Comparison of ENCODE assay signal across 18 cellular contexts in genomic region chr10:89829887-89830269, GRCh38.
A peak's percentile ranks its signal among the peaks of the same experiment; 100 is the strongest.
DNase-seq lines count a peak whose midpoint lies in the region; ATAC-seq and TF ChIP-seq lines count a peak whose summit lies in the region.
"Had no signal": no experiment of that assay in that cellular context is flagged by ENCODE, and none has a peak within 500 bp of the region (broad histone marks: within the 10 kb centered on the region; RNA-seq: fewer than 3 reads in every experiment).

No MANE protein-coding gene starts in this region.

- intact Hi-C loops in left ventricle myocardium superior (cut with micrococcal nuclease) (no loop called here), right cardiac atrium (cut with DNase I) (no loop called here), Panc1 (cut with micrococcal nuclease; ENCODE audit: unreplicated experiment) (no loop called here)

- H3K4me3 Mint-ChIP-seq in memory B cell, result no peak overlapping the region
- H3K4me3 Mint-ChIP-seq: H9 had no signal

- H3K27ac Mint-ChIP-seq in memory B cell, result no peak overlapping the region
- H3K27ac Mint-ChIP-seq: H9 had no signal

- H3K27me3 ChIP-seq in right cardiac atrium (ENCODE audit: control insufficient read depth, insufficient read depth) (no peaks in the 10 kb centered on the region), Panc1 (ENCODE audit: control insufficient read depth, insufficient read depth, low read length) (no peaks in the 10 kb centered on the region; the same call in 1 of the 2 replicates)
- H3K27me3 ChIP-seq: BLaER1 treated with 17β-estradiol and CSF1 and Interleukin-3, amounts not matched to agents 10 nM and 100 nM had no signal

- H3K27ac ChIP-seq in right cardiac atrium (ENCODE audit: low read length) (no peak overlapping the region), Panc1 (ENCODE audit: low read length) (no peak overlapping the region)
- H3K27ac ChIP-seq: BLaER1 treated with 17β-estradiol and CSF1 and Interleukin-3, amounts not matched to agents 10 nM and 100 nM had no signal

- in situ Hi-C loops in Panc1 (cut with HindIII; ENCODE audit: low pct_unique_long_range_greater_than_20kb, low sequenced_read_pairs), result no loop called here

- POLR2A ChIA-PET in Panc1 (lab: Charles Lee), result no interaction called here

- CTCF ChIA-PET in Panc1 (lab: Charles Lee), result no interaction called here

- peaks cover 4% of the 10 kb centered on the region for H3K4me1 Mint-ChIP-seq in memory B cell
- H3K4me1 Mint-ChIP-seq: H9 had no signal

- ATAC-seq in left ventricle myocardium superior, result peak; percentile 36
- no peak for ATAC-seq in right cardiac atrium
- peak; percentile 48; the same call in 1 of the 2 replicates for ATAC-seq in Panc1
- peak; percentile 45 for ATAC-seq in memory B cell (ENCODE audit: low read depth)
- no peak for ATAC-seq in GM21390 (IDR thresholded peaks at IDR 0.05; ENCODE audit: unreplicated experiment)
- no peak for ATAC-seq in HG03135 (IDR thresholded peaks at IDR 0.05; ENCODE audit: unreplicated experiment)

- no peak for DNase-seq in left ventricle myocardium superior
- no peak for DNase-seq in right cardiac atrium
- DNase-seq in Panc1 (ENCODE audit: low read depth, low spot score), result no peak
- no peak for DNase-seq in memory B cell (ENCODE audit: low spot score in 2 of 2)
- no peak for DNase-seq in DMS114 treated with DMSO at 0.1 percent for 48 hours (lab: John Stamatoyannopoulos, UW; ENCODE audit: unreplicated experiment)
- no peak for DNase-seq in RPMI8226
- DNase-seq: 8988T, DND-41, H9, IMR-90, NCI-H1436, NCI-H2029, NCI-H2171 treated with DMSO at 0.1 percent for 48 hours, NCI-H446 treated with DMSO at 0.1 percent for 48 hours, NCI-H774 had no signal

- H3K4me1 ChIP-seq in right cardiac atrium (ENCODE audit: control insufficient read depth, insufficient read depth, low read length), result no peaks in the 10 kb centered on the region
- H3K4me1 ChIP-seq in Panc1 (ENCODE audit: control insufficient read depth, insufficient read depth, low read length), result no peaks in the 10 kb centered on the region

- no TSS peak for BruUV-seq in Panc1 (replicated peaks; lab: Mats Ljungman, UMichigan)

- TF ChIP-seq CTCF in Panc1 (IDR thresholded peaks at IDR 0.05), result no peak

- no peaks in the 10 kb centered on the region for H3K9me3 ChIP-seq in right cardiac atrium (ENCODE audit: control insufficient read depth, low read length)
- H3K9me3 ChIP-seq in Panc1 (ENCODE audit: control insufficient read depth, insufficient read depth, low read depth, low read length), result no peaks in the 10 kb centered on the region

- WGBS in right cardiac atrium, result 91% methylated on average over 5 of the region's 5 CpGs

- peaks cover 8% of the 10 kb centered on the region for H3K27me3 Mint-ChIP-seq in memory B cell

- no peaks in the 10 kb centered on the region for H3K36me3 ChIP-seq in Panc1 (ENCODE audit: control insufficient read depth, insufficient read depth, low read length)
- H3K36me3 ChIP-seq: BLaER1 treated with 17β-estradiol and CSF1 and Interleukin-3, amounts not matched to agents 10 nM and 100 nM had no signal

- no peak overlapping the region for H3K4me3 ChIP-seq in right cardiac atrium (ENCODE audit: low read length)
- H3K4me3 ChIP-seq in Panc1 (ENCODE audit: low read depth in 2 of 2, low read length in 2 of 2), result no peak overlapping the region
- H3K4me3 ChIP-seq: BLaER1 treated with 17β-estradiol and CSF1 and Interleukin-3, amounts not matched to agents 10 nM and 100 nM had no signal

- H3K9me3 Mint-ChIP-seq in memory B cell, result peaks cover 7% of the 10 kb centered on the region

- no peaks in the 10 kb centered on the region for H3K36me3 Mint-ChIP-seq in memory B cell

Comparison
In these comparisons a context has a peak if more than half of its experiments do, and no peak if none do; other contexts are left out.
1. ATAC-seq: peak in left ventricle myocardium superior (single experiment), Panc1 (single experiment) and memory B cell (single experiment); none in right cardiac atrium (0 of 2), GM21390 (single experiment) and HG03135 (single experiment).